In the genomic region with DNA sequence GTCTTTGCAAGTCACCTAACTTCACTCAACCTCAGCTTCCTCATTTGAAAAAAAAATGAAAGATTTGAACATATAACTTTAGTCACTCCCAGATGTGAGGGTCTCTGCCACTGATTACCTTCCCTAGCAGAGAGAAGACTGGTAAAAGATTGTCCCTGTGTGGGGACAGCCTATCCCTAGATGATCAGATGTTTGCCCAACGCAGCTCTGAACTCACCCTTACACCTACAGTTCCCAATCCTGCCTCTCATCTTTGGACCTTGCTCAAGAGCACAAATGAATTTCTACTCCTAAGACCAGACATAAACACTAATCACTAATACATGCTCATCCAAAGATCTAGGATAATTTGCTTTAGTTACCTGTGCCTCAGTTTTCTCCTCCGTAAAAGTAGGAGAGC, we compare ENCODE assay signal across 2 cellular contexts.
TF ChIP-seq lines count a peak whose summit lies in the region.

No MANE protein-coding gene starts in this region.

TF ChIP-seq in liver, 16 proteins besides CTCF, POLR2A, EP300 and RAD21:
- TF ChIP-seq RXRA (IDR thresholded peaks at IDR 0.05) (peak; percentile 34 to 63), SP1 (IDR thresholded peaks at IDR 0.05) (peak; percentile 54), HNF4G (IDR thresholded peaks at IDR 0.05) (peak; percentile 54), TAF1 (conservative IDR thresholded peaks at IDR 0.05) (peak; percentile 56), HNF4A (conservative IDR thresholded peaks at IDR 0.05) (peak; percentile 81 to 89), FOXA2 (IDR thresholded peaks at IDR 0.05) (no peak), FOXA1 (IDR thresholded peaks at IDR 0.05) (no peak), YY1 (IDR thresholded peaks at IDR 0.05) (no peak), NR2F2 (IDR thresholded peaks at IDR 0.05) (no peak)
- TF ChIP-seq, protein P1, sequence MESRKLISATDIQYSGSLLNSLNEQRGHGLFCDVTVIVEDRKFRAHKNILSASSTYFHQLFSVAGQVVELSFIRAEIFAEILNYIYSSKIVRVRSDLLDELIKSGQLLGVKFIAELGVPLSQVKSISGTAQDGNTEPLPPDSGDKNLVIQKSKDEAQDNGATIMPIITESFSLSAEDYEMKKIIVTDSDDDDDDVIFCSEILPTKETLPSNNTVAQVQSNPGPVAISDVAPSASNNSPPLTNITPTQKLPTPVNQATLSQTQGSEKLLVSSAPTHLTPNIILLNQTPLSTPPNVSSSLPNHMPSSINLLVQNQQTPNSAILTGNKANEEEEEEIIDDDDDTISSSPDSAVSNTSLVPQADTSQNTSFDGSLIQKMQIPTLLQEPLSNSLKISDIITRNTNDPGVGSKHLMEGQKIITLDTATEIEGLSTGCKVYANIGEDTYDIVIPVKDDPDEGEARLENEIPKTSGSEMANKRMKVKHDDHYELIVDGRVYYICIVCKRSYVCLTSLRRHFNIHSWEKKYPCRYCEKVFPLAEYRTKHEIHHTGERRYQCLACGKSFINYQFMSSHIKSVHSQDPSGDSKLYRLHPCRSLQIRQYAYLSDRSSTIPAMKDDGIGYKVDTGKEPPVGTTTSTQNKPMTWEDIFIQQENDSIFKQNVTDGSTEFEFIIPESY (IDR thresholded peaks at IDR 0.05) = no peak
- TF ChIP-seq, protein P2, sequence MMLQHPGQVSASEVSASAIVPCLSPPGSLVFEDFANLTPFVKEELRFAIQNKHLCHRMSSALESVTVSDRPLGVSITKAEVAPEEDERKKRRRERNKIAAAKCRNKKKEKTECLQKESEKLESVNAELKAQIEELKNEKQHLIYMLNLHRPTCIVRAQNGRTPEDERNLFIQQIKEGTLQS (IDR thresholded peaks at IDR 0.05) = no peak
- TF ChIP-seq, protein P3, sequence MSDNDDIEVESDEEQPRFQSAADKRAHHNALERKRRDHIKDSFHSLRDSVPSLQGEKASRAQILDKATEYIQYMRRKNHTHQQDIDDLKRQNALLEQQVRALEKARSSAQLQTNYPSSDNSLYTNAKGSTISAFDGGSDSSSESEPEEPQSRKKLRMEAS (IDR thresholded peaks at IDR 0.05) = peak; percentile 29

TF ChIP-seq in HepG2, 621 proteins besides CTCF, POLR2A, EP300 and RAD21:
- TF ChIP-seq, protein P4, sequence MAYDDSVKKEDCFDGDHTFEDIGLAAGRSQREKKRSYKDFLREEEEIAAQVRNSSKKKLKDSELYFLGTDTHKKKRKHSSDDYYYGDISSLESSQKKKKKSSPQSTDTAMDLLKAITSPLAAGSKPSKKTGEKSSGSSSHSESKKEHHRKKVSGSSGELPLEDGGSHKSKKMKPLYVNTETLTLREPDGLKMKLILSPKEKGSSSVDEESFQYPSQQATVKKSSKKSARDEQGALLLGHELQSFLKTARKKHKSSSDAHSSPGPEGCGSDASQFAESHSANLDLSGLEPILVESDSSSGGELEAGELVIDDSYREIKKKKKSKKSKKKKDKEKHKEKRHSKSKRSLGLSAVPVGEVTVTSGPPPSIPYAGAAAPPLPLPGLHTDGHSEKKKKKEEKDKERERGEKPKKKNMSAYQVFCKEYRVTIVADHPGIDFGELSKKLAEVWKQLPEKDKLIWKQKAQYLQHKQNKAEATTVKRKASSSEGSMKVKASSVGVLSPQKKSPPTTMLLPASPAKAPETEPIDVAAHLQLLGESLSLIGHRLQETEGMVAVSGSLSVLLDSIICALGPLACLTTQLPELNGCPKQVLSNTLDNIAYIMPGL (CRISPR knock-in tag; IDR thresholded peaks at IDR 0.05; ENCODE audit: borderline replicate concordance in 1 of 2, low read depth in 1 of 2) = no peak
- TF ChIP-seq, protein P5, sequence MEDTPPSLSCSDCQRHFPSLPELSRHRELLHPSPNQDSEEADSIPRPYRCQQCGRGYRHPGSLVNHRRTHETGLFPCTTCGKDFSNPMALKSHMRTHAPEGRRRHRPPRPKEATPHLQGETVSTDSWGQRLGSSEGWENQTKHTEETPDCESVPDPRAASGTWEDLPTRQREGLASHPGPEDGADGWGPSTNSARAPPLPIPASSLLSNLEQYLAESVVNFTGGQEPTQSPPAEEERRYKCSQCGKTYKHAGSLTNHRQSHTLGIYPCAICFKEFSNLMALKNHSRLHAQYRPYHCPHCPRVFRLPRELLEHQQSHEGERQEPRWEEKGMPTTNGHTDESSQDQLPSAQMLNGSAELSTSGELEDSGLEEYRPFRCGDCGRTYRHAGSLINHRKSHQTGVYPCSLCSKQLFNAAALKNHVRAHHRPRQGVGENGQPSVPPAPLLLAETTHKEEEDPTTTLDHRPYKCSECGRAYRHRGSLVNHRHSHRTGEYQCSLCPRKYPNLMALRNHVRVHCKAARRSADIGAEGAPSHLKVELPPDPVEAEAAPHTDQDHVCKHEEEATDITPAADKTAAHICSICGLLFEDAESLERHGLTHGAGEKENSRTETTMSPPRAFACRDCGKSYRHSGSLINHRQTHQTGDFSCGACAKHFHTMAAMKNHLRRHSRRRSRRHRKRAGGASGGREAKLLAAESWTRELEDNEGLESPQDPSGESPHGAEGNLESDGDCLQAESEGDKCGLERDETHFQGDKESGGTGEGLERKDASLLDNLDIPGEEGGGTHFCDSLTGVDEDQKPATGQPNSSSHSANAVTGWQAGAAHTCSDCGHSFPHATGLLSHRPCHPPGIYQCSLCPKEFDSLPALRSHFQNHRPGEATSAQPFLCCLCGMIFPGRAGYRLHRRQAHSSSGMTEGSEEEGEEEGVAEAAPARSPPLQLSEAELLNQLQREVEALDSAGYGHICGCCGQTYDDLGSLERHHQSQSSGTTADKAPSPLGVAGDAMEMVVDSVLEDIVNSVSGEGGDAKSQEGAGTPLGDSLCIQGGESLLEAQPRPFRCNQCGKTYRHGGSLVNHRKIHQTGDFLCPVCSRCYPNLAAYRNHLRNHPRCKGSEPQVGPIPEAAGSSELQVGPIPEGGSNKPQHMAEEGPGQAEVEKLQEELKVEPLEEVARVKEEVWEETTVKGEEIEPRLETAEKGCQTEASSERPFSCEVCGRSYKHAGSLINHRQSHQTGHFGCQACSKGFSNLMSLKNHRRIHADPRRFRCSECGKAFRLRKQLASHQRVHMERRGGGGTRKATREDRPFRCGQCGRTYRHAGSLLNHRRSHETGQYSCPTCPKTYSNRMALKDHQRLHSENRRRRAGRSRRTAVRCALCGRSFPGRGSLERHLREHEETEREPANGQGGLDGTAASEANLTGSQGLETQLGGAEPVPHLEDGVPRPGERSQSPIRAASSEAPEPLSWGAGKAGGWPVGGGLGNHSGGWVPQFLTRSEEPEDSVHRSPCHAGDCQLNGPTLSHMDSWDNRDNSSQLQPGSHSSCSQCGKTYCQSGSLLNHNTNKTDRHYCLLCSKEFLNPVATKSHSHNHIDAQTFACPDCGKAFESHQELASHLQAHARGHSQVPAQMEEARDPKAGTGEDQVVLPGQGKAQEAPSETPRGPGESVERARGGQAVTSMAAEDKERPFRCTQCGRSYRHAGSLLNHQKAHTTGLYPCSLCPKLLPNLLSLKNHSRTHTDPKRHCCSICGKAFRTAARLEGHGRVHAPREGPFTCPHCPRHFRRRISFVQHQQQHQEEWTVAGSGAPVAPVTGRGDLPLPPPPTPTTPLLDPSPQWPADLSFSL (CRISPR knock-in tag; IDR thresholded peaks at IDR 0.05) = no peak
- TF ChIP-seq YEATS2 (CRISPR knock-in tag; IDR thresholded peaks at IDR 0.05; ENCODE audit: borderline replicate concordance) = no peak
- no peak for TF ChIP-seq SPEN (CRISPR knock-in tag; IDR thresholded peaks at IDR 0.05; ENCODE audit: low read depth)
- no peak for TF ChIP-seq ZNF557 (CRISPR knock-in tag; IDR thresholded peaks at IDR 0.05)
- no peak for TF ChIP-seq ZNF629 (CRISPR knock-in tag; conservative IDR thresholded peaks at IDR 0.05)
- no peak for TF ChIP-seq NR2F2 (IDR thresholded peaks at IDR 0.05; ENCODE audit: borderline replicate concordance, low read depth)
- TF ChIP-seq ZNF432 (CRISPR knock-in tag; IDR thresholded peaks at IDR 0.05; ENCODE audit: borderline replicate concordance) = no peak
- TF ChIP-seq, protein P6, sequence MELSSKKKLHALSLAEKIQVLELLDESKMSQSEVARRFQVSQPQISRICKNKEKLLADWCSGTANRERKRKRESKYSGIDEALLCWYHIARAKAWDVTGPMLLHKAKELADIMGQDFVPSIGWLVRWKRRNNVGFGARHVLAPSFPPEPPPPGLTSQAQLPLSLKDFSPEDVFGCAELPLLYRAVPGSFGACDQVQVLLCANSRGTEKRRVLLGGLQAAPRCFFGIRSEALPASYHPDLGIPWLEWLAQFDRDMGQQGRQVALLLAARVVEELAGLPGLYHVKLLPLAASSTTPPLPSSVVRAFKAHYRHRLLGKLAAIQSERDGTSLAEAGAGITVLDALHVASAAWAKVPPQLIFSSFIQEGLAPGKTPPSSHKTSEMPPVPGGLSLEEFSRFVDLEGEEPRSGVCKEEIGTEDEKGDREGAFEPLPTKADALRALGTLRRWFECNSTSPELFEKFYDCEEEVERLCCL (CRISPR knock-in tag; IDR thresholded peaks at IDR 0.05; ENCODE audit: borderline replicate concordance) = no peak
- no peak for TF ChIP-seq TBL1XR1 (IDR thresholded peaks at IDR 0.05; ENCODE audit: borderline replicate concordance, low read length, partially characterized antibody)
- no peak for TF ChIP-seq ZNF207 (IDR thresholded peaks at IDR 0.05; ENCODE audit: borderline replicate concordance)
- TF ChIP-seq, protein P7, sequence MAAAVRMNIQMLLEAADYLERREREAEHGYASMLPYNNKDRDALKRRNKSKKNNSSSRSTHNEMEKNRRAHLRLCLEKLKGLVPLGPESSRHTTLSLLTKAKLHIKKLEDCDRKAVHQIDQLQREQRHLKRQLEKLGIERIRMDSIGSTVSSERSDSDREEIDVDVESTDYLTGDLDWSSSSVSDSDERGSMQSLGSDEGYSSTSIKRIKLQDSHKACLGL (CRISPR knock-in tag; IDR thresholded peaks at IDR 0.05) = no peak
- TF ChIP-seq FOXA3 (CRISPR knock-in tag; IDR thresholded peaks at IDR 0.05) = no peak
- no peak for TF ChIP-seq RBM22 (optimal IDR thresholded peaks at IDR 0.05; ENCODE audit: low read length)
- TF ChIP-seq, protein P8, sequence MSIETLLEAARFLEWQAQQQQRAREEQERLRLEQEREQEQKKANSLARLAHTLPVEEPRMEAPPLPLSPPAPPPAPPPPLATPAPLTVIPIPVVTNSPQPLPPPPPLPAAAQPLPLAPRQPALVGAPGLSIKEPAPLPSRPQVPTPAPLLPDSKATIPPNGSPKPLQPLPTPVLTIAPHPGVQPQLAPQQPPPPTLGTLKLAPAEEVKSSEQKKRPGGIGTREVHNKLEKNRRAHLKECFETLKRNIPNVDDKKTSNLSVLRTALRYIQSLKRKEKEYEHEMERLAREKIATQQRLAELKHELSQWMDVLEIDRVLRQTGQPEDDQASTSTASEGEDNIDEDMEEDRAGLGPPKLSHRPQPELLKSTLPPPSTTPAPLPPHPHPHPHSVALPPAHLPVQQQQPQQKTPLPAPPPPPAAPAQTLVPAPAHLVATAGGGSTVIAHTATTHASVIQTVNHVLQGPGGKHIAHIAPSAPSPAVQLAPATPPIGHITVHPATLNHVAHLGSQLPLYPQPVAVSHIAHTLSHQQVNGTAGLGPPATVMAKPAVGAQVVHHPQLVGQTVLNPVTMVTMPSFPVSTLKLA (IDR thresholded peaks at IDR 0.05) = no peak
